1 cellular context compared by ENCODE assay signal in the genomic region with DNA sequence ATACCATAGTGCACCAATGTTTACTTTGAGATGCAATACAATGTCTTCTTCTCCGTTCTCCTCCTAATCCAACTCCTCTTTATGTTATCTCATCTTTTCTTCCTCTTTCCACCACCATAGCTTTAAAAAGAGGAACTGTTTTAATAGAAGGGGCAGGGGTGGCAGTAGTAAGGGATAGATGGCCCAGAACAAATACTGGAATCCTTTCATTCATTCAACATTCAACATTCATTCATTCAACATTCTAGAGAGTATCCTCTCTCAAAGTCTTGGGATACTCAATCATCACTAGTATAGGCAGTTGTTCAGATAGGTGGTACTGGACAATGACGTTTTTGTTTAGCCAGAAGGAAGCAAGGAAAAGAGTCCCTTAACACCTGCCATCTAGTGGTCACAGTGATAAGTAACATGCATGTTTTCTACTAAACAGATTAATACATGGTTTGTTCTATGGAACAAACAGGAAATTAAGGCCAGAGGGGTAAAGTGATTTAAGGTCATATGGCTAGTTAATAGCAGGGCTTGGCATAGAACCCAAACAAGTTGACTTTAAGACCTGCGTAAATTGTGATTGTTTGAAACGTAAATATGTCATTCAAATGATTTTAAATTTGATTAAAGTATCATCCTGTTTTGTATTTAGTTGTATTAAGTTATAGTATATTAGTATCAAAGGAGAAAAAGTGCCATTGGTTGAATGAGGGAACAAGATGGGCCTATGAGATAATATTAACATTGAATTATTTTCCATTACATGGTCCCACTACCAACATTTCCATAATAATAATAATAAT.
TF ChIP-seq lines count a peak whose summit lies in the region.

No MANE protein-coding gene starts in this region.

TF ChIP-seq in H1, 55 proteins besides CTCF, POLR2A, EP300 and RAD21:
- TF ChIP-seq CREB1 (IDR thresholded peaks at IDR 0.05) = peak; percentile 13; the same call in 1 of the 2 replicates
- TF ChIP-seq HDAC2 (IDR thresholded peaks at IDR 0.05; ENCODE audit: borderline replicate concordance in 1 of 2, low read depth in 2 of 2, low read length in 2 of 2) = no peak
- no peak for TF ChIP-seq CHD1 (IDR thresholded peaks at IDR 0.05; ENCODE audit: low read depth, low read length)
TF ChIP-seq in H1: peak in this region for 1.
